Comparison of ENCODE assay signal across 2 cellular contexts in genomic region chr4:124090007-124090406, GRCh38.
TF ChIP-seq lines count a peak whose summit lies in the region.

No MANE protein-coding gene starts in this region.

TF ChIP-seq in IMR-90, 13 proteins besides CTCF, POLR2A, EP300 and RAD21 (continued from another document):
- TF ChIP-seq MAZ (IDR thresholded peaks at IDR 0.05; ENCODE audit: borderline replicate concordance, low read depth, low read length) (no peak), BHLHE40 (IDR thresholded peaks at IDR 0.05; ENCODE audit: low read depth, low read length) (no peak)

TF ChIP-seq in neural cell, 6 proteins besides CTCF, POLR2A, EP300 and RAD21 (continued from another document):
- no peak for TF ChIP-seq TAF1 (IDR thresholded peaks at IDR 0.05; ENCODE audit: low read depth)
- TF ChIP-seq POLR2AphosphoS5 (IDR thresholded peaks at IDR 0.05): no peak
- TF ChIP-seq, protein P1, sequence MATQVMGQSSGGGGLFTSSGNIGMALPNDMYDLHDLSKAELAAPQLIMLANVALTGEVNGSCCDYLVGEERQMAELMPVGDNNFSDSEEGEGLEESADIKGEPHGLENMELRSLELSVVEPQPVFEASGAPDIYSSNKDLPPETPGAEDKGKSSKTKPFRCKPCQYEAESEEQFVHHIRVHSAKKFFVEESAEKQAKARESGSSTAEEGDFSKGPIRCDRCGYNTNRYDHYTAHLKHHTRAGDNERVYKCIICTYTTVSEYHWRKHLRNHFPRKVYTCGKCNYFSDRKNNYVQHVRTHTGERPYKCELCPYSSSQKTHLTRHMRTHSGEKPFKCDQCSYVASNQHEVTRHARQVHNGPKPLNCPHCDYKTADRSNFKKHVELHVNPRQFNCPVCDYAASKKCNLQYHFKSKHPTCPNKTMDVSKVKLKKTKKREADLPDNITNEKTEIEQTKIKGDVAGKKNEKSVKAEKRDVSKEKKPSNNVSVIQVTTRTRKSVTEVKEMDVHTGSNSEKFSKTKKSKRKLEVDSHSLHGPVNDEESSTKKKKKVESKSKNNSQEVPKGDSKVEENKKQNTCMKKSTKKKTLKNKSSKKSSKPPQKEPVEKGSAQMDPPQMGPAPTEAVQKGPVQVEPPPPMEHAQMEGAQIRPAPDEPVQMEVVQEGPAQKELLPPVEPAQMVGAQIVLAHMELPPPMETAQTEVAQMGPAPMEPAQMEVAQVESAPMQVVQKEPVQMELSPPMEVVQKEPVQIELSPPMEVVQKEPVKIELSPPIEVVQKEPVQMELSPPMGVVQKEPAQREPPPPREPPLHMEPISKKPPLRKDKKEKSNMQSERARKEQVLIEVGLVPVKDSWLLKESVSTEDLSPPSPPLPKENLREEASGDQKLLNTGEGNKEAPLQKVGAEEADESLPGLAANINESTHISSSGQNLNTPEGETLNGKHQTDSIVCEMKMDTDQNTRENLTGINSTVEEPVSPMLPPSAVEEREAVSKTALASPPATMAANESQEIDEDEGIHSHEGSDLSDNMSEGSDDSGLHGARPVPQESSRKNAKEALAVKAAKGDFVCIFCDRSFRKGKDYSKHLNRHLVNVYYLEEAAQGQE (IDR thresholded peaks at IDR 0.05; ENCODE audit: borderline replicate concordance): no peak
- no peak for TF ChIP-seq EZH2 (IDR thresholded peaks at IDR 0.05; ENCODE audit: borderline replicate concordance, insufficient read depth, low read length, poor library complexity, severe bottlenecking)
